In the genomic region with DNA sequence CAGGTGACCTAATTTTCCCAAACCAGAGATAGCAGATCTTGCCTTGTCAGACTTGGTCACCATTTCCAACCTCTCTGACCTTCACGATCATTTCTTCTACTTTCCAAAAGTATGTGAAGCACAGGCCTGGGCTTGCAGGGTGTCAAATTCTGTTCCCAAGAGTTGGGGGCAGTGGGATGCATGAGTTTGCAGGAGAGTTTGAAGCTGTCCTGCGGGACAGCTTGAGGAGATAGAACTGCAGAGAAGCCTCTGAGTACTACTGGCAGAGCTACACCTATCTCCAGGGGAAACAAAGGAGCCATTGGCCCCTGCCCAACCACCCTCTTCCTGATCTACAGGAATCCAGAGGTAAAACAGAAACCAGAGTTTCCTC, we compare ENCODE assay signal across 8 cellular contexts. TPM values are rescaled to one million over a fixed set of nuclear protein-coding genes. Genes with fewer than 3 reads are reported as not detected.
DNase-seq lines count a peak whose midpoint lies in the region; ATAC-seq and TF ChIP-seq lines count a peak whose summit lies in the region.

No MANE protein-coding gene starts in this region.

- H3K9me3 Mint-ChIP-seq in natural killer cell: no peaks in the 10 kb centered on the region

- no peak for DNase-seq in heart right ventricle
- no peak for DNase-seq in cardiac septum (ENCODE audit: low spot score)
- DNase-seq in coronary artery (ENCODE audit: low spot score): peak; percentile 72
- no peak for DNase-seq in natural killer cell
- DNase-seq in iPS-NIHi7 (ENCODE audit: extremely low spot score): no peak
- no peak for DNase-seq in BE2C

- H3K4me3 ChIP-seq in heart right ventricle (peak overlapping the region in 9 of 10 donors; percentile 4 to 43 (median 37)), coronary artery (peak overlapping the region; percentile 58), BE2C (ENCODE audit: low read depth, low read length) (no peak overlapping the region)

- ATAC-seq in heart right ventricle (peak in 4 of 8 donors; percentile 0 to 2 (median 1)), natural killer cell (no peak), GM21619 (IDR thresholded peaks at IDR 0.05; ENCODE audit: unreplicated experiment) (no peak), HG02610 (IDR thresholded peaks at IDR 0.05; ENCODE audit: unreplicated experiment) (no peak)

- peaks cover 47 to 94% (median 72%) of the 10 kb centered on the region in 9 donors for H3K4me1 ChIP-seq in heart right ventricle
- H3K4me1 ChIP-seq in BE2C: peaks cover 3% of the 10 kb centered on the region; the same call in 1 of the 2 replicates

- intact Hi-C loops in heart right ventricle (cut with DNase I): no loop called here
- intact Hi-C loops in cardiac septum (cut with DNase I): no loop called here
- intact Hi-C loops in natural killer cell (cut with micrococcal nuclease): no loop called here

- H3K27me3 Mint-ChIP-seq in natural killer cell (ENCODE audit: low read depth in 2 of 2): no peaks in the 10 kb centered on the region

- H3K36me3 Mint-ChIP-seq in natural killer cell: no peaks in the 10 kb centered on the region

- TF ChIP-seq CTCF in heart right ventricle (IDR thresholded peaks at IDR 0.05) (no peak), coronary artery (IDR thresholded peaks at IDR 0.05) (no peak), natural killer cell (IDR thresholded peaks at IDR 0.05) (no peak), BE2C (IDR thresholded peaks at IDR 0.05; ENCODE audit: low read depth, low read length) (no peak)

- H3K27me3 ChIP-seq in heart right ventricle (no peaks in the 10 kb centered on the region), BE2C (no peaks in the 10 kb centered on the region)

- H3K36me3 ChIP-seq in heart right ventricle (no peaks in the 10 kb centered on the region), BE2C (no peaks in the 10 kb centered on the region)

- peak overlapping the region in 1 of 2 donors; percentile 35 for H3K27ac Mint-ChIP-seq in natural killer cell

- peaks cover 33 to 60% of the 10 kb centered on the region in 2 donors for H3K4me1 Mint-ChIP-seq in natural killer cell

- H3K9me3 ChIP-seq in heart right ventricle (no peaks in the 10 kb centered on the region), BE2C (no peaks in the 10 kb centered on the region)

- H3K4me3 Mint-ChIP-seq in natural killer cell: peak overlapping the region; percentile 7

- H3K27ac ChIP-seq in heart right ventricle (peak overlapping the region; percentile 92 to 97 (median 95)), coronary artery (peak overlapping the region; percentile 87 to 95)

- 16 to 25% methylated on average over 2 of the region's 2 CpGs for WGBS in heart right ventricle, 2 donors

RNA-seq across cellular contexts. Expression of a gene that starts 11.3 kb away (rescaled TPM):
- 1,000 to 10,000 TPM in 2 of 10 donors, 100 to 1,000 TPM in 8; 544 to 1,142 (median 777) TPM for total RNA-seq in heart right ventricle
- 100 to 1,000 TPM; 231 to 681 TPM for polyA plus RNA-seq in heart right ventricle
- total RNA-seq in cardiac septum: 689 TPM
- 1,000 to 10,000 TPM in 2 of 3 donors, 100 to 1,000 TPM in 1; 984 to 1,724 (median 1,422) TPM for total RNA-seq in natural killer cell
- polyA plus RNA-seq in BE2C (2012; ENCODE audit: insufficient read depth, insufficient read length, low read depth): 13.2 TPM

RNA-seq across cellular contexts. Expression of a gene that starts 20.6 kb away (rescaled TPM):
- 10 to 100 TPM; 30.9 to 44.7 (median 38.5) TPM for total RNA-seq in heart right ventricle
- polyA plus RNA-seq in heart right ventricle: 10 to 100 TPM; 44.2 to 64.5 TPM
- 36.8 TPM for total RNA-seq in cardiac septum
- total RNA-seq in natural killer cell: 10 to 100 TPM; 34.9 to 37.5 (median 37.4) TPM
- polyA plus RNA-seq in BE2C (2012; ENCODE audit: insufficient read depth, insufficient read length, low read depth): 16.8 TPM

RNA-seq across cellular contexts. Expression of a gene that starts 20.7 kb away (rescaled TPM):
- total RNA-seq in heart right ventricle (1 to 10 TPM in 6 of 10 donors, under 1 TPM in 4; 0.66 to 1.5 (median 1.0) TPM), cardiac septum (2.9 TPM), natural killer cell (1 to 10 TPM; 1.4 to 1.9 (median 1.4) TPM)
- 1 to 10 TPM in 1 of 2 donors, under 1 TPM in 1; 0.88 to 1.7 TPM for polyA plus RNA-seq in heart right ventricle
- 7.9 TPM for polyA plus RNA-seq in BE2C (2012; ENCODE audit: insufficient read depth, insufficient read length, low read depth)

RNA-seq across cellular contexts. Expression of a gene that starts 27.3 kb away (rescaled TPM):
- 10 to 100 TPM; 21.2 to 30.0 (median 24.5) TPM for total RNA-seq in heart right ventricle
- 1 to 10 TPM; 7.1 to 9.4 TPM for polyA plus RNA-seq in heart right ventricle
- 25.6 TPM for total RNA-seq in cardiac septum
- 10 to 100 TPM; 33.4 to 41.3 (median 38.2) TPM for total RNA-seq in natural killer cell
- polyA plus RNA-seq in BE2C (2012; ENCODE audit: insufficient read depth, insufficient read length, low read depth): 7.6 TPM

RNA-seq across cellular contexts. Expression of a gene that starts 36.4 kb away (rescaled TPM):
- total RNA-seq in heart right ventricle (100 to 1,000 TPM in 1 of 10 donors, 10 to 100 TPM in 9; 26.8 to 115 (median 76.5) TPM), cardiac septum (73.8 TPM), natural killer cell (not detected)
- 10 to 100 TPM in 1 of 2 donors, under 1 TPM in 1; 0.52 to 18.8 TPM for polyA plus RNA-seq in heart right ventricle
- polyA plus RNA-seq in BE2C (2012; ENCODE audit: insufficient read depth, insufficient read length, low read depth): not detected
